1 cellular context compared by ENCODE assay signal in the genomic region with DNA sequence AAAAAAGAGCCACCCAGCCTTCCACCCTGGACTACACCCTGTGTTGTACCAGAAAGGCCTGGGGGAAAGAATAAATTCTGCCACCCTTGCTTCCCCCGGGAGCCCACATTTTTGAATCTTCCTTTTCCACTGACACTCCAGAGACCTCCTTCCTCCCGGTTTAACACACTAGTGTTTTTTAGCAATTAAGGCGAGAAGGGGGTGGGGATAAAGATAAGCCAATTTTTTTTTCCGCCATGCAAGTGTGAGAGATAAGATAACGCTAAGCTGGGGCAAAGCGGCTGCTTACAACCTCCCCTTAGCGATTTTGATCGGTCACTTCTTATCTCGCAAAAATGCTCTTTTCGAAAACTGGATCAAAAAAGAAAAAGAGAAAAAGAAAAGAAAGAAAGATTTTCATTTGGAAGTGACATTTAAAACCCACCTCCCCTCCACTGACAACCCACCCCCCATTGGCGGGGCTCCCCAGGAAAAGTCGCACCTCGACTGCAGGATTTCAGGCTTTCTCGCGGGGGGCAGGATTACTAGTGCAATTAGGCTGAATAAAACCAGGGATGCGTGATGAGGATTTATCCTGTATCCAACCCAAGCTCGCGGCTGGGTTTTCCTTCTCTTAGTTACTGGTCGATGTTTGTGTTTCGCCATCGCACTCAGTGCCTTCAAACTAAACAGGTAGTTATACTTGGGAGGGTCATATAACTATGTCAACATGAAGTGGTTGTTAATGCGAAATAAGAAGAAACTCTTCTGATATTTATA.
A peak's percentile ranks its signal among the peaks of the same experiment; 100 is the strongest.
TF ChIP-seq lines count a peak whose summit lies in the region.

No MANE protein-coding gene starts in this region.

TF ChIP-seq in K562, 482 proteins besides CTCF, POLR2A, EP300 and RAD21 (continued from another document and continues in another):
- TF ChIP-seq HOXB6 (CRISPR knock-in tag; IDR thresholded peaks at IDR 0.05; ENCODE audit: borderline replicate concordance) (no peak), ZNF121 (CRISPR knock-in tag; conservative IDR thresholded peaks at IDR 0.05) (no peak), ZNF77 (CRISPR knock-in tag; IDR thresholded peaks at IDR 0.05) (no peak), SIX5 (IDR thresholded peaks at IDR 0.05; ENCODE audit: borderline replicate concordance in 1 of 2, insufficient read depth in 1 of 2, low read depth in 1 of 2, low read length in 2 of 2) (no peak), EGR1 (conservative IDR thresholded peaks at IDR 0.05) (peak; percentile 54; the same call in 1 of the 2 replicates), GABPB1 (CRISPR knock-in tag; IDR thresholded peaks at IDR 0.05) (no peak), NCOR1 (IDR thresholded peaks at IDR 0.05) (peak; percentile 88), GTF2A2 (tag; IDR thresholded peaks at IDR 0.05) (no peak), SREBF1 (IDR thresholded peaks at IDR 0.05; ENCODE audit: borderline replicate concordance, low read depth, low read length) (no peak), BMI1 (IDR thresholded peaks at IDR 0.05; ENCODE audit: low read length) (no peak), CXXC5 (CRISPR knock-in tag; IDR thresholded peaks at IDR 0.05) (peak; percentile 94), PTBP1 (IDR thresholded peaks at IDR 0.05; ENCODE audit: low read depth, low read length) (no peak), MAZ (CRISPR knock-in tag; conservative IDR thresholded peaks at IDR 0.05 in 1 of 2, IDR thresholded peaks at IDR 0.05 in 1 of 2) (0 out of 4 replicates have a peak, but pooled peaks of 1 of the 2 experiments have one; percentile 16), NCOA1 (IDR thresholded peaks at IDR 0.05; ENCODE audit: low read depth) (no peak), PHB (CRISPR knock-in tag; IDR thresholded peaks at IDR 0.05) (no peak), NFIC (IDR thresholded peaks at IDR 0.05) (peak; percentile 60; the same call in 1 of the 2 replicates), ZNF232 (CRISPR knock-in tag; IDR thresholded peaks at IDR 0.05) (no peak), RCOR1 (IDR thresholded peaks at IDR 0.05; ENCODE audit: borderline replicate concordance in 1 of 2, low read depth in 2 of 2, low read length in 2 of 2) (peak in 1 of 2 experiments; percentile 78; a peak in 2 of 4 replicates), TBL1XR1 (IDR thresholded peaks at IDR 0.05; ENCODE audit: low read length in 2 of 2) (peak in 1 of 2 experiments; percentile 86; a peak in 2 of 4 replicates), BDP1 (IDR thresholded peaks at IDR 0.05; ENCODE audit: insufficient read depth, insufficient read length) (no peak), KDM1A (IDR thresholded peaks at IDR 0.05) (peak; percentile 35 to 51; a peak in 2 of 4 replicates), SMAD3 (CRISPR knock-in tag; conservative IDR thresholded peaks at IDR 0.05) (0 out of 2 replicates have a peak, but pooled peaks have one; percentile 60), GATA2 (CRISPR knock-in tag; IDR thresholded peaks at IDR 0.05) (no peak), ZNF263 (CRISPR knock-in tag; IDR thresholded peaks at IDR 0.05; ENCODE audit: borderline replicate concordance) (no peak), PPARD (CRISPR knock-in tag; IDR thresholded peaks at IDR 0.05) (no peak), SNRNP70 (optimal IDR thresholded peaks at IDR 0.05; ENCODE audit: low read depth, low read length) (no peak), TRIM24 (IDR thresholded peaks at IDR 0.05) (no peak), TEAD1 (CRISPR knock-in tag; IDR thresholded peaks at IDR 0.05) (no peak), PML (IDR thresholded peaks at IDR 0.05; ENCODE audit: low read length) (peak; percentile 70), COPS2 (conservative IDR thresholded peaks at IDR 0.05) (no peak), SMARCA4 (IDR thresholded peaks at IDR 0.05) (peak; percentile 93), ESRRB (CRISPR knock-in tag; IDR thresholded peaks at IDR 0.05; ENCODE audit: borderline replicate concordance) (no peak), STAG1 (CRISPR knock-in tag; IDR thresholded peaks at IDR 0.05; ENCODE audit: borderline replicate concordance) (no peak), NFXL1 (CRISPR knock-in tag; IDR thresholded peaks at IDR 0.05) (no peak)
- TF ChIP-seq, protein P1, sequence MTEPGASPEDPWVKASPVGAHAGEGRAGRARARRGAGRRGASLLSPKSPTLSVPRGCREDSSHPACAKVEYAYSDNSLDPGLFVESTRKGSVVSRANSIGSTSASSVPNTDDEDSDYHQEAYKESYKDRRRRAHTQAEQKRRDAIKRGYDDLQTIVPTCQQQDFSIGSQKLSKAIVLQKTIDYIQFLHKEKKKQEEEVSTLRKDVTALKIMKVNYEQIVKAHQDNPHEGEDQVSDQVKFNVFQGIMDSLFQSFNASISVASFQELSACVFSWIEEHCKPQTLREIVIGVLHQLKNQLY (CRISPR knock-in tag; conservative IDR thresholded peaks at IDR 0.05), result no peak
- TF ChIP-seq, protein P2, sequence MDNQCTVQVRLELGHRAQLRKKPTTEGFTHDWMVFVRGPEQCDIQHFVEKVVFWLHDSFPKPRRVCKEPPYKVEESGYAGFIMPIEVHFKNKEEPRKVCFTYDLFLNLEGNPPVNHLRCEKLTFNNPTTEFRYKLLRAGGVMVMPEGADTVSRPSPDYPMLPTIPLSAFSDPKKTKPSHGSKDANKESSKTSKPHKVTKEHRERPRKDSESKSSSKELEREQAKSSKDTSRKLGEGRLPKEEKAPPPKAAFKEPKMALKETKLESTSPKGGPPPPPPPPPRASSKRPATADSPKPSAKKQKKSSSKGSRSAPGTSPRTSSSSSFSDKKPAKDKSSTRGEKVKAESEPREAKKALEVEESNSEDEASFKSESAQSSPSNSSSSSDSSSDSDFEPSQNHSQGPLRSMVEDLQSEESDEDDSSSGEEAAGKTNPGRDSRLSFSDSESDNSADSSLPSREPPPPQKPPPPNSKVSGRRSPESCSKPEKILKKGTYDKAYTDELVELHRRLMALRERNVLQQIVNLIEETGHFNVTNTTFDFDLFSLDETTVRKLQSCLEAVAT (IDR thresholded peaks at IDR 0.05), result no peak; a peak in 1 of 4 replicates
- TF ChIP-seq, protein P3, sequence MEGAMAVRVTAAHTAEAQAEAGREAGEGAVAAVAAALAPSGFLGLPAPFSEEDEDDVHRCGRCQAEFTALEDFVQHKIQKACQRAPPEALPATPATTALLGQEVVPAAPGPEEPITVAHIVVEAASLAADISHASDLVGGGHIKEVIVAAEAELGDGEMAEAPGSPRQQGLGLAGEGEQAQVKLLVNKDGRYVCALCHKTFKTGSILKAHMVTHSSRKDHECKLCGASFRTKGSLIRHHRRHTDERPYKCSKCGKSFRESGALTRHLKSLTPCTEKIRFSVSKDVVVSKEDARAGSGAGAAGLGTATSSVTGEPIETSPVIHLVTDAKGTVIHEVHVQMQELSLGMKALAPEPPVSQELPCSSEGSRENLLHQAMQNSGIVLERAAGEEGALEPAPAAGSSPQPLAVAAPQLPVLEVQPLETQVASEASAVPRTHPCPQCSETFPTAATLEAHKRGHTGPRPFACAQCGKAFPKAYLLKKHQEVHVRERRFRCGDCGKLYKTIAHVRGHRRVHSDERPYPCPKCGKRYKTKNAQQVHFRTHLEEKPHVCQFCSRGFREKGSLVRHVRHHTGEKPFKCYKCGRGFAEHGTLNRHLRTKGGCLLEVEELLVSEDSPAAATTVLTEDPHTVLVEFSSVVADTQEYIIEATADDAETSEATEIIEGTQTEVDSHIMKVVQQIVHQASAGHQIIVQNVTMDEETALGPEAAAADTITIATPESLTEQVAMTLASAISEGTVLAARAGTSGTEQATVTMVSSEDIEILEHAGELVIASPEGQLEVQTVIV (CRISPR knock-in tag; IDR thresholded peaks at IDR 0.05; ENCODE audit: borderline replicate concordance), result no peak
- TF ChIP-seq, protein P4, sequence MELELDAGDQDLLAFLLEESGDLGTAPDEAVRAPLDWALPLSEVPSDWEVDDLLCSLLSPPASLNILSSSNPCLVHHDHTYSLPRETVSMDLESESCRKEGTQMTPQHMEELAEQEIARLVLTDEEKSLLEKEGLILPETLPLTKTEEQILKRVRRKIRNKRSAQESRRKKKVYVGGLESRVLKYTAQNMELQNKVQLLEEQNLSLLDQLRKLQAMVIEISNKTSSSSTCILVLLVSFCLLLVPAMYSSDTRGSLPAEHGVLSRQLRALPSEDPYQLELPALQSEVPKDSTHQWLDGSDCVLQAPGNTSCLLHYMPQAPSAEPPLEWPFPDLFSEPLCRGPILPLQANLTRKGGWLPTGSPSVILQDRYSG (tag; conservative IDR thresholded peaks at IDR 0.05; ENCODE audit: low read depth), result no peak
- TF ChIP-seq, protein P5, sequence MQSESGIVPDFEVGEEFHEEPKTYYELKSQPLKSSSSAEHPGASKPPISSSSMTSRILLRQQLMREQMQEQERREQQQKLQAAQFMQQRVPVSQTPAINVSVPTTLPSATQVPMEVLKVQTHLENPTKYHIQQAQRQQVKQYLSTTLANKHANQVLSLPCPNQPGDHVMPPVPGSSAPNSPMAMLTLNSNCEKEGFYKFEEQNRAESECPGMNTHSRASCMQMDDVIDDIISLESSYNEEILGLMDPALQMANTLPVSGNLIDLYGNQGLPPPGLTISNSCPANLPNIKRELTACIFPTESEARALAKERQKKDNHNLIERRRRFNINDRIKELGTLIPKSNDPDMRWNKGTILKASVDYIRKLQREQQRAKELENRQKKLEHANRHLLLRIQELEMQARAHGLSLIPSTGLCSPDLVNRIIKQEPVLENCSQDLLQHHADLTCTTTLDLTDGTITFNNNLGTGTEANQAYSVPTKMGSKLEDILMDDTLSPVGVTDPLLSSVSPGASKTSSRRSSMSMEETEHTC (IDR thresholded peaks at IDR 0.05), result no peak
- TF ChIP-seq, protein P6, sequence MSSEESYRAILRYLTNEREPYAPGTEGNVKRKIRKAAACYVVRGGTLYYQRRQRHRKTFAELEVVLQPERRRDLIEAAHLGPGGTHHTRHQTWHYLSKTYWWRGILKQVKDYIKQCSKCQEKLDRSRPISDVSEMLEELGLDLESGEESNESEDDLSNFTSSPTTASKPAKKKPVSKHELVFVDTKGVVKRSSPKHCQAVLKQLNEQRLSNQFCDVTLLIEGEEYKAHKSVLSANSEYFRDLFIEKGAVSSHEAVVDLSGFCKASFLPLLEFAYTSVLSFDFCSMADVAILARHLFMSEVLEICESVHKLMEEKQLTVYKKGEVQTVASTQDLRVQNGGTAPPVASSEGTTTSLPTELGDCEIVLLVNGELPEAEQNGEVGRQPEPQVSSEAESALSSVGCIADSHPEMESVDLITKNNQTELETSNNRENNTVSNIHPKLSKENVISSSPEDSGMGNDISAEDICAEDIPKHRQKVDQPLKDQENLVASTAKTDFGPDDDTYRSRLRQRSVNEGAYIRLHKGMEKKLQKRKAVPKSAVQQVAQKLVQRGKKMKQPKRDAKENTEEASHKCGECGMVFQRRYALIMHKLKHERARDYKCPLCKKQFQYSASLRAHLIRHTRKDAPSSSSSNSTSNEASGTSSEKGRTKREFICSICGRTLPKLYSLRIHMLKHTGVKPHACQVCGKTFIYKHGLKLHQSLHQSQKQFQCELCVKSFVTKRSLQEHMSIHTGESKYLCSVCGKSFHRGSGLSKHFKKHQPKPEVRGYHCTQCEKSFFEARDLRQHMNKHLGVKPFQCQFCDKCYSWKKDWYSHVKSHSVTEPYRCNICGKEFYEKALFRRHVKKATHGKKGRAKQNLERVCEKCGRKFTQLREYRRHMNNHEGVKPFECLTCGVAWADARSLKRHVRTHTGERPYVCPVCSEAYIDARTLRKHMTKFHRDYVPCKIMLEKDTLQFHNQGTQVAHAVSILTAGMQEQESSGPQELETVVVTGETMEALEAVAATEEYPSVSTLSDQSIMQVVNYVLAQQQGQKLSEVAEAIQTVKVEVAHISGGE (CRISPR knock-in tag; IDR thresholded peaks at IDR 0.05), result no peak
- TF ChIP-seq, protein P7, sequence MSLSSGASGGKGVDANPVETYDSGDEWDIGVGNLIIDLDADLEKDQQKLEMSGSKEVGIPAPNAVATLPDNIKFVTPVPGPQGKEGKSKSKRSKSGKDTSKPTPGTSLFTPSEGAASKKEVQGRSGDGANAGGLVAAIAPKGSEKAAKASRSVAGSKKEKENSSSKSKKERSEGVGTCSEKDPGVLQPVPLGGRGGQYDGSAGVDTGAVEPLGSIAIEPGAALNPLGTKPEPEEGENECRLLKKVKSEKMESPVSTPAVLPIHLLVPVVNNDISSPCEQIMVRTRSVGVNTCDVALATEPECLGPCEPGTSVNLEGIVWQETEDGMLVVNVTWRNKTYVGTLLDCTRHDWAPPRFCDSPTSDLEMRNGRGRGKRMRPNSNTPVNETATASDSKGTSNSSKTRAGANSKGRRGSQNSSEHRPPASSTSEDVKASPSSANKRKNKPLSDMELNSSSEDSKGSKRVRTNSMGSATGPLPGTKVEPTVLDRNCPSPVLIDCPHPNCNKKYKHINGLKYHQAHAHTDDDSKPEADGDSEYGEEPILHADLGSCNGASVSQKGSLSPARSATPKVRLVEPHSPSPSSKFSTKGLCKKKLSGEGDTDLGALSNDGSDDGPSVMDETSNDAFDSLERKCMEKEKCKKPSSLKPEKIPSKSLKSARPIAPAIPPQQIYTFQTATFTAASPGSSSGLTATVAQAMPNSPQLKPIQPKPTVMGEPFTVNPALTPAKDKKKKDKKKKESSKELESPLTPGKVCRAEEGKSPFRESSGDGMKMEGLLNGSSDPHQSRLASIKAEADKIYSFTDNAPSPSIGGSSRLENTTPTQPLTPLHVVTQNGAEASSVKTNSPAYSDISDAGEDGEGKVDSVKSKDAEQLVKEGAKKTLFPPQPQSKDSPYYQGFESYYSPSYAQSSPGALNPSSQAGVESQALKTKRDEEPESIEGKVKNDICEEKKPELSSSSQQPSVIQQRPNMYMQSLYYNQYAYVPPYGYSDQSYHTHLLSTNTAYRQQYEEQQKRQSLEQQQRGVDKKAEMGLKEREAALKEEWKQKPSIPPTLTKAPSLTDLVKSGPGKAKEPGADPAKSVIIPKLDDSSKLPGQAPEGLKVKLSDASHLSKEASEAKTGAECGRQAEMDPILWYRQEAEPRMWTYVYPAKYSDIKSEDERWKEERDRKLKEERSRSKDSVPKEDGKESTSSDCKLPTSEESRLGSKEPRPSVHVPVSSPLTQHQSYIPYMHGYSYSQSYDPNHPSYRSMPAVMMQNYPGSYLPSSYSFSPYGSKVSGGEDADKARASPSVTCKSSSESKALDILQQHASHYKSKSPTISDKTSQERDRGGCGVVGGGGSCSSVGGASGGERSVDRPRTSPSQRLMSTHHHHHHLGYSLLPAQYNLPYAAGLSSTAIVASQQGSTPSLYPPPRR (CRISPR knock-in tag; IDR thresholded peaks at IDR 0.05; ENCODE audit: borderline replicate concordance), result no peak
